8 cellular contexts compared by ENCODE assay signal in genomic region chr12:114974333-114974732, GRCh38.
"Had no signal": no experiment of that assay in that cellular context is flagged by ENCODE, and none has a peak within 500 bp of the region (broad histone marks: within the 10 kb centered on the region; RNA-seq: fewer than 3 reads in every experiment).

No MANE protein-coding gene starts in this region.

- ATAC-seq: GM12878 had no signal

- DNase-seq: GDM1, GF-D8 had no signal

- FAIRE-seq: G401.6, GM12878, GM12891, GM12892, GM18507, GM19239 had no signal

- H3K4me3 ChIP-seq: GM12878 had no signal
